ENCODE assay signal across 12 cellular contexts in the genomic region with DNA sequence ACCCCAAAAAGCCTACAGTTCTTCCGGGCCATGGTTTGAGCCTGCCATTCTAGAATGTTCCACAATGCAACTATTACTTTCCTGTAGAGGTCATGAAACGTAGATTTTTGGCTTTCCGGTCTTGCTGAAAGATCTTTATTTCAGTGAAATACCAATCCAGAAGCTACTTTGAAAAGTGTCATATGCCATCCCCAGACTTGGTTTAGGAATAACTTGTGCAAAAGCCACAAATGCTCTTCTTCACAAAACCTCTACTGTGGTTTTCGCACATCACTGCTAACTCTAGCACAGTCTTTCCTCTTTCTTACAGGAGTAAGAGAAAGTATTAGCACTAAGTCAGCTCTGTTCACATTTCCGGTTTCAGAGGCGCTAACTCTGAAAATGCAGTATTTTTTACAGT. TPM values are rescaled to one million over a fixed set of nuclear protein-coding genes. Genes with fewer than 3 reads are reported as not detected.
A peak's percentile ranks its signal among the peaks of the same experiment; 100 is the strongest.
DNase-seq lines count a peak whose midpoint lies in the region; ATAC-seq and TF ChIP-seq lines count a peak whose summit lies in the region.
"Had no signal": no experiment of that assay in that cellular context is flagged by ENCODE, and none has a peak within 500 bp of the region (broad histone marks: within the 10 kb centered on the region; RNA-seq: fewer than 3 reads in every experiment).

No MANE protein-coding gene starts in this region.

- H3K4me3 Mint-ChIP-seq in activated naive CD8-positive, alpha-beta T cell treated with anti-CD3 and anti-CD28 coated beads, Interleukin-2, amount 50 U/mL, for 24 hours, result peak overlapping the region; percentile 54
- H3K4me3 Mint-ChIP-seq: neural crest cell had no signal

- H3K36me3 Mint-ChIP-seq in activated naive CD8-positive, alpha-beta T cell treated with anti-CD3 and anti-CD28 coated beads, Interleukin-2, amount 50 U/mL, for 24 hours (ENCODE audit: low read depth), result peaks cover 4% of the 10 kb centered on the region

- POLR2A ChIA-PET in GM10248 (lab: Yijun Ruan, JAX), result no interaction called here

- H3K4me1 ChIP-seq in heart right ventricle, result no peaks in the 10 kb centered on the region

- H3K4me3 ChIP-seq in heart right ventricle, result no peak overlapping the region

- intact Hi-C loops in heart right ventricle (cut with DNase I), result no loop called here

- no peak overlapping the region for H3K27ac ChIP-seq in heart right ventricle

- WGBS in heart right ventricle, 2 donors, result 81% methylated on average over 6 of the region's 6 CpGs

- no peaks in the 10 kb centered on the region for H3K9me3 Mint-ChIP-seq in activated naive CD8-positive, alpha-beta T cell treated with anti-CD3 and anti-CD28 coated beads, Interleukin-2, amount 50 U/mL, for 24 hours

- no peaks in the 10 kb centered on the region for H3K9me3 ChIP-seq in heart right ventricle

- peak; percentile 12 for DNase-seq in GM10248 (ENCODE audit: extremely low spot score)
- DNase-seq in activated naive CD8-positive, alpha-beta T cell treated with anti-CD3 and anti-CD28 coated beads, Interleukin-2, amount 50 U/mL, for 24 hours, result no peak
- no peak for DNase-seq in HUDEP-2 (lab: John Stamatoyannopoulos, UW; ENCODE audit: unreplicated experiment in 76 of 76)
- DNase-seq in heart right ventricle, result no peak
- DNase-seq: NCI-H446 had no signal

- TF ChIP-seq CTCF in GM10248 (IDR thresholded peaks at IDR 0.05; ENCODE audit: control extremely low read depth, extremely low read depth, low read depth, missing control alignments) (no peak), heart right ventricle (IDR thresholded peaks at IDR 0.05) (no peak)

- H3K4me1 Mint-ChIP-seq in activated naive CD8-positive, alpha-beta T cell treated with anti-CD3 and anti-CD28 coated beads, Interleukin-2, amount 50 U/mL, for 24 hours, result peaks cover 81% of the 10 kb centered on the region

- peak; percentile 85 for ATAC-seq in GM19395 (IDR thresholded peaks at IDR 0.05; ENCODE audit: unreplicated experiment)
- ATAC-seq in HG03439 (IDR thresholded peaks at IDR 0.05; ENCODE audit: unreplicated experiment), result peak; percentile 58
- peak; percentile 88 for ATAC-seq in activated naive CD8-positive, alpha-beta T cell treated with anti-CD3 and anti-CD28 coated beads, Interleukin-2, amount 50 U/mL, for 24 hours
- ATAC-seq in GM21360 (IDR thresholded peaks at IDR 0.05; ENCODE audit: unreplicated experiment), result no peak
- no peak for ATAC-seq in HG02852 (IDR thresholded peaks at IDR 0.05; ENCODE audit: unreplicated experiment)
- no peak for ATAC-seq in heart right ventricle

- CTCF ChIA-PET in GM10248 (lab: Yijun Ruan, JAX), result interaction anchor here (1.2 kb wide), 1 partner anchor 17 kb away, joined by 3 read pairs; no protein-coding TSS in a partner anchor

- no peaks in the 10 kb centered on the region for H3K27me3 Mint-ChIP-seq in activated naive CD8-positive, alpha-beta T cell treated with anti-CD3 and anti-CD28 coated beads, Interleukin-2, amount 50 U/mL, for 24 hours

- peaks cover 0 to 30% (median 0%) of the 10 kb centered on the region in 7 donors for H3K27me3 ChIP-seq in heart right ventricle

- H3K27ac Mint-ChIP-seq in activated naive CD8-positive, alpha-beta T cell treated with anti-CD3 and anti-CD28 coated beads, Interleukin-2, amount 50 U/mL, for 24 hours, result peak overlapping the region; percentile 85

- no peaks in the 10 kb centered on the region for H3K36me3 ChIP-seq in heart right ventricle

RNA-seq across cellular contexts. Expression of a gene that starts 12.7 kb away (rescaled TPM):
- under 1 TPM in 4 of 10 donors, not detected in 6; 0.21 to 0.67 (median 0.28) TPM for total RNA-seq in heart right ventricle
- under 1 TPM in 1 of 2 donors, not detected in 1; 0.06 TPM for polyA plus RNA-seq in heart right ventricle
- total RNA-seq: HT1080, neural crest cell, ureter had no signal

Comparison
In these comparisons a context has a peak if more than half of its experiments do, and no peak if none do; other contexts are left out.
1. ATAC-seq: peak in GM19395 (single experiment), HG03439 (single experiment) and activated naive CD8-positive, alpha-beta T cell treated with anti-CD3 and anti-CD28 coated beads, Interleukin-2, amount 50 U/mL, for 24 hours (single experiment); none in GM21360 (single experiment), HG02852 (single experiment) and heart right ventricle (0 of 8).